1 cellular context compared by ENCODE assay signal in the genomic region with DNA sequence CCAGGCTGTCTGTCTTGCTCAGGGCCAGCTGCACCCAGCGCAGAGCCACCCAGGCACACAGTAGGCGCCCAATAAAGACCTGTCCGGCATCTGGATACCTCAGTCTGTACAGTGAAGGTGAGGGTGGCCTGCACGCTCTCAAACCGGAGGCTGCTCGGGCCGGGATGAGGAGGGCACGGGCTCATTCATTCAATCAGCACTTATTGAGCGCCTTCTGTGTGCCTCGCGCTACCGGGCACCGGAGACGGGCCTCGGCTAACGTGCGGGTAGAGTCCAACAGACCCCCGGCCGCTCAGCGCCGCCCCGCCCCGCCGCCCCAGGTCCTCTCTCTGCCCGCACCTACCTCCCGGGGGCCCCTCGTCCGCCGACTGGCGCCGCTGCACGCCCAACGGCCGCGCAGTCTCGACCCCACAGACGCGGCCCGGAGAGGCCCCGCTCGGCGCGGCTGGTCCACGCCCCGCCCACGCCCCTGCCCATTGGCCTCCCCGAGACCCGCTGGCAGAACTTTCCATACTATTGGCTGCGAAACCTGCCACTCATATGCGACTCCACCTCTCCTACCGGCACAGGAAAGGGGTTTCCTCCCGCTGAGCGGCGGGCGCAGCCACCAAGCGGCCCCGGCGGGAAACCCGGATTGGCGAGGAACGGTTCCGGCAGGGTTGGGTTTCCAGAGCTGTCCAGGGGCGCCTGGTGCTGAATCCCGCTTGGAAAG.
TF ChIP-seq lines count a peak whose summit lies in the region.

A gene with protein sequence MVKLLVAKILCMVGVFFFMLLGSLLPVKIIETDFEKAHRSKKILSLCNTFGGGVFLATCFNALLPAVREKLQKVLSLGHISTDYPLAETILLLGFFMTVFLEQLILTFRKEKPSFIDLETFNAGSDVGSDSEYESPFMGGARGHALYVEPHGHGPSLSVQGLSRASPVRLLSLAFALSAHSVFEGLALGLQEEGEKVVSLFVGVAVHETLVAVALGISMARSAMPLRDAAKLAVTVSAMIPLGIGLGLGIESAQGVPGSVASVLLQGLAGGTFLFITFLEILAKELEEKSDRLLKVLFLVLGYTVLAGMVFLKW (minus strand): TSS at position 416 of the 712 bp plus-strand sequence. CDS start 2,760 bp downstream, outside the sequence.

TF ChIP-seq in HepG2, 621 proteins besides CTCF, POLR2A, EP300 and RAD21 (continued from another document and continues in another):
- TF ChIP-seq ZFP91 (CRISPR knock-in tag; IDR thresholded peaks at IDR 0.05; ENCODE audit: borderline replicate concordance) (peak; percentile 79), KAT2B (IDR thresholded peaks at IDR 0.05; ENCODE audit: borderline replicate concordance, low read depth, low read length) (no peak), MAFF (IDR thresholded peaks at IDR 0.05; ENCODE audit: low read depth, low read length) (no peak), YY1 (IDR thresholded peaks at IDR 0.05; ENCODE audit: insufficient read depth, insufficient replicate concordance, low read depth, low read length) (peak; percentile 76), ZNF496 (CRISPR knock-in tag; IDR thresholded peaks at IDR 0.05; ENCODE audit: insufficient replicate concordance) (no peak), SP1 (IDR thresholded peaks at IDR 0.05) (no peak), SP1 (CRISPR knock-in tag; IDR thresholded peaks at IDR 0.05) (peak; percentile 88), ZNF776 (CRISPR knock-in tag; IDR thresholded peaks at IDR 0.05) (peak; percentile 51; the same call in 1 of the 2 replicates), ZNF691 (CRISPR knock-in tag; IDR thresholded peaks at IDR 0.05; ENCODE audit: borderline replicate concordance, low read depth) (peak; percentile 89; the same call in 1 of the 2 replicates), AKAP8 (CRISPR knock-in tag; IDR thresholded peaks at IDR 0.05) (peak; percentile 74), JUN (CRISPR knock-in tag; IDR thresholded peaks at IDR 0.05) (peak; percentile 64; the same call in 1 of the 2 replicates), ZNF335 (CRISPR knock-in tag; IDR thresholded peaks at IDR 0.05) (peak; percentile 97), TP53 (CRISPR knock-in tag; conservative IDR thresholded peaks at IDR 0.05) (peak; percentile 76; the same call in 1 of the 2 replicates), ZBTB42 (CRISPR knock-in tag; IDR thresholded peaks at IDR 0.05) (peak; percentile 91; the same call in 1 of the 2 replicates), CHD4 (IDR thresholded peaks at IDR 0.05; ENCODE audit: borderline replicate concordance, low read length) (no peak), PRDM4 (CRISPR knock-in tag; IDR thresholded peaks at IDR 0.05; ENCODE audit: borderline replicate concordance) (peak; percentile 92; the same call in 1 of the 2 replicates), ZFP36L1 (CRISPR knock-in tag; IDR thresholded peaks at IDR 0.05) (peak; percentile 98), SIX4 (CRISPR knock-in tag; IDR thresholded peaks at IDR 0.05) (peak; percentile 91), ZNF430 (CRISPR knock-in tag; IDR thresholded peaks at IDR 0.05) (peak; percentile 98), NR1H2 (CRISPR knock-in tag; IDR thresholded peaks at IDR 0.05; ENCODE audit: borderline replicate concordance, low read depth) (peak; percentile 92; the same call in 1 of the 2 replicates)
- TF ChIP-seq, protein P1, sequence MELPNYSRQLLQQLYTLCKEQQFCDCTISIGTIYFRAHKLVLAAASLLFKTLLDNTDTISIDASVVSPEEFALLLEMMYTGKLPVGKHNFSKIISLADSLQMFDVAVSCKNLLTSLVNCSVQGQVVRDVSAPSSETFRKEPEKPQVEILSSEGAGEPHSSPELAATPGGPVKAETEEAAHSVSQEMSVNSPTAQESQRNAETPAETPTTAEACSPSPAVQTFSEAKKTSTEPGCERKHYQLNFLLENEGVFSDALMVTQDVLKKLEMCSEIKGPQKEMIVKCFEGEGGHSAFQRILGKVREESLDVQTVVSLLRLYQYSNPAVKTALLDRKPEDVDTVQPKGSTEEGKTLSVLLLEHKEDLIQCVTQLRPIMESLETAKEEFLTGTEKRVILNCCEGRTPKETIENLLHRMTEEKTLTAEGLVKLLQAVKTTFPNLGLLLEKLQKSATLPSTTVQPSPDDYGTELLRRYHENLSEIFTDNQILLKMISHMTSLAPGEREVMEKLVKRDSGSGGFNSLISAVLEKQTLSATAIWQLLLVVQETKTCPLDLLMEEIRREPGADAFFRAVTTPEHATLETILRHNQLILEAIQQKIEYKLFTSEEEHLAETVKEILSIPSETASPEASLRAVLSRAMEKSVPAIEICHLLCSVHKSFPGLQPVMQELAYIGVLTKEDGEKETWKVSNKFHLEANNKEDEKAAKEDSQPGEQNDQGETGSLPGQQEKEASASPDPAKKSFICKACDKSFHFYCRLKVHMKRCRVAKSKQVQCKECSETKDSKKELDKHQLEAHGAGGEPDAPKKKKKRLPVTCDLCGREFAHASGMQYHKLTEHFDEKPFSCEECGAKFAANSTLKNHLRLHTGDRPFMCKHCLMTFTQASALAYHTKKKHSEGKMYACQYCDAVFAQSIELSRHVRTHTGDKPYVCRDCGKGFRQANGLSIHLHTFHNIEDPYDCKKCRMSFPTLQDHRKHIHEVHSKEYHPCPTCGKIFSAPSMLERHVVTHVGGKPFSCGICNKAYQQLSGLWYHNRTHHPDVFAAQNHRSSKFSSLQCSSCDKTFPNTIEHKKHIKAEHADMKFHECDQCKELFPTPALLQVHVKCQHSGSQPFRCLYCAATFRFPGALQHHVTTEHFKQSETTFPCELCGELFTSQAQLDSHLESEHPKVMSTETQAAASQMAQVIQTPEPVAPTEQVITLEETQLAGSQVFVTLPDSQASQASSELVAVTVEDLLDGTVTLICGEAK (IDR thresholded peaks at IDR 0.05) = peak; percentile 90
- TF ChIP-seq, protein P1 (CRISPR knock-in tag; IDR thresholded peaks at IDR 0.05) = peak; percentile 89
- TF ChIP-seq, protein P2, sequence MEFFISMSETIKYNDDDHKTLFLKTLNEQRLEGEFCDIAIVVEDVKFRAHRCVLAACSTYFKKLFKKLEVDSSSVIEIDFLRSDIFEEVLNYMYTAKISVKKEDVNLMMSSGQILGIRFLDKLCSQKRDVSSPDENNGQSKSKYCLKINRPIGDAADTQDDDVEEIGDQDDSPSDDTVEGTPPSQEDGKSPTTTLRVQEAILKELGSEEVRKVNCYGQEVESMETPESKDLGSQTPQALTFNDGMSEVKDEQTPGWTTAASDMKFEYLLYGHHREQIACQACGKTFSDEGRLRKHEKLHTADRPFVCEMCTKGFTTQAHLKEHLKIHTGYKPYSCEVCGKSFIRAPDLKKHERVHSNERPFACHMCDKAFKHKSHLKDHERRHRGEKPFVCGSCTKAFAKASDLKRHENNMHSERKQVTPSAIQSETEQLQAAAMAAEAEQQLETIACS (CRISPR knock-in tag; IDR thresholded peaks at IDR 0.05) = no peak; the same call in 1 of the 2 replicates
- TF ChIP-seq, protein P3, sequence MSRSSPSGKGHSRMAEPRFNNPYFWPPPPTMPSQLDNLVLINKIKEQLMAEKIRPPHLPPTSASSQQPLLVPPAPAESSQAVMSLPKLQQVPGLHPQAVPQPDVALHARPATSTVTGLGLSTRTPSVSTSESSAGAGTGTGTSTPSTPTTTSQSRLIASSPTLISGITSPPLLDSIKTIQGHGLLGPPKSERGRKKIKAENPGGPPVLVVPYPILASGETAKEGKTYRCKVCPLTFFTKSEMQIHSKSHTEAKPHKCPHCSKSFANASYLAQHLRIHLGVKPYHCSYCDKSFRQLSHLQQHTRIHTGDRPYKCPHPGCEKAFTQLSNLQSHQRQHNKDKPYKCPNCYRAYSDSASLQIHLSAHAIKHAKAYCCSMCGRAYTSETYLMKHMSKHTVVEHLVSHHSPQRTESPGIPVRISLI (CRISPR knock-in tag; IDR thresholded peaks at IDR 0.05; ENCODE audit: borderline replicate concordance) = 0 out of 2 replicates have a peak, but pooled peaks have one; percentile 27
- TF ChIP-seq, protein P4, sequence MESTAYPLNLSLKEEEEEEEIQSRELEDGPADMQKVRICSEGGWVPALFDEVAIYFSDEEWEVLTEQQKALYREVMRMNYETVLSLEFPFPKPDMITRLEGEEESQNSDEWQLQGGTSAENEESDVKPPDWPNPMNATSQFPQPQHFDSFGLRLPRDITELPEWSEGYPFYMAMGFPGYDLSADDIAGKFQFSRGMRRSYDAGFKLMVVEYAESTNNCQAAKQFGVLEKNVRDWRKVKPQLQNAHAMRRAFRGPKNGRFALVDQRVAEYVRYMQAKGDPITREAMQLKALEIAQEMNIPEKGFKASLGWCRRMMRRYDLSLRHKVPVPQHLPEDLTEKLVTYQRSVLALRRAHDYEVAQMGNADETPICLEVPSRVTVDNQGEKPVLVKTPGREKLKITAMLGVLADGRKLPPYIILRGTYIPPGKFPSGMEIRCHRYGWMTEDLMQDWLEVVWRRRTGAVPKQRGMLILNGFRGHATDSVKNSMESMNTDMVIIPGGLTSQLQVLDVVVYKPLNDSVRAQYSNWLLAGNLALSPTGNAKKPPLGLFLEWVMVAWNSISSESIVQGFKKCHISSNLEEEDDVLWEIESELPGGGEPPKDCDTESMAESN (CRISPR knock-in tag; conservative IDR thresholded peaks at IDR 0.05) = peak; percentile 90
